In genomic region chr1:18879791-18880309, GRCh38 we compare ENCODE assay signal across 38 cellular contexts. TPM values are rescaled to one million over a fixed set of nuclear protein-coding genes. Genes with fewer than 3 reads are reported as not detected.
DNase-seq lines count a peak whose midpoint lies in the region; ATAC-seq, FAIRE-seq and TF ChIP-seq lines count a peak whose summit lies in the region.
"Had no signal": no experiment of that assay in that cellular context is flagged by ENCODE, and none has a peak within 500 bp of the region (broad histone marks: within the 10 kb centered on the region; RNA-seq: fewer than 3 reads in every experiment).

No MANE protein-coding gene starts in this region.

- intact Hi-C loops in kidney (cut with DNase I), result loop anchor here (10.0 kb wide), 1 partner anchor 275 kb away; no protein-coding TSS in a partner anchor

- H3K27ac ChIP-seq in kidney (ENCODE audit: low read depth in 2 of 2, low read length in 2 of 2), result no peak overlapping the region
- H3K27ac ChIP-seq: HL-60, neutrophil, spleen, stomach, vagina had no signal

- no peaks in the 10 kb centered on the region for H3K9me3 ChIP-seq in kidney (ENCODE audit: control insufficient read depth in 1 of 2, low read length in 2 of 2)
- H3K9me3 ChIP-seq: neutrophil, spleen, stomach, vagina had no signal

- TF ChIP-seq RAD21 in Ishikawa (IDR thresholded peaks at IDR 0.05; ENCODE audit: low read depth), result no peak

- no peak for FAIRE-seq in kidney (lab: Jason Lieb, UNC)
- FAIRE-seq: GM12891, H1, islet of Langerhans had no signal

- TF ChIP-seq CTCF in kidney (IDR thresholded peaks at IDR 0.05; ENCODE audit: borderline replicate concordance, extremely low read depth, insufficient read depth), result no peak

- H3K27ac Mint-ChIP-seq in stimulated activated memory B cell treated with anti-CD40 and anti-IgM and Interleukin-4, amounts not matched to agents 10 μg/mL and 1 μg/mL and 100 μg/mL, for 72 hours, result no peak overlapping the region
- H3K27ac Mint-ChIP-seq: activated CD4-positive, alpha-beta memory T cell treated with anti-CD3 and anti-CD28 coated beads for 36 hours; endodermal cell; T-helper 2 cell treated with Interferon-gamma antibody and Interleukin-4, amounts not matched to agents 5 μg/mL and 100 μg/mL, for 36 hours had no signal

- no peak overlapping the region for H3K4me3 Mint-ChIP-seq in stimulated activated memory B cell treated with anti-CD40 and anti-IgM and Interleukin-4, amounts not matched to agents 10 μg/mL and 1 μg/mL and 100 μg/mL, for 72 hours
- H3K4me3 Mint-ChIP-seq: activated CD4-positive, alpha-beta memory T cell treated with anti-CD3 and anti-CD28 coated beads for 36 hours; central memory CD8-positive, alpha-beta T cell; endodermal cell; T-helper 2 cell treated with Interferon-gamma antibody and Interleukin-4, amounts not matched to agents 5 μg/mL and 100 μg/mL, for 36 hours had no signal

- peak; percentile 41 for DNase-seq in COLO668 (lab: John Stamatoyannopoulos, UW; ENCODE audit: unreplicated experiment)
- peak; percentile 96 for DNase-seq in NCI-H82 (lab: John Stamatoyannopoulos, UW)
- peak; percentile 73 for DNase-seq in kidney
- DNase-seq in NCI-H748 treated with DMSO at 0.1 percent for 48 hours (lab: John Stamatoyannopoulos, UW), result no peak
- DNase-seq: ACHN; activated CD4-positive, alpha-beta memory T cell treated with anti-CD3 and anti-CD28 coated beads for 36 hours; activated CD4-positive, alpha-beta T cell treated with anti-CD3 and anti-CD28 coated beads for 1 hour; activated CD8-positive, alpha-beta memory T cell treated with anti-CD3 and anti-CD28 coated beads, Interleukin-2, amount 50 U/mL, for 4 hours; activated naive CD4-positive, alpha-beta T cell treated with Interleukin-2 at 50 U/mL for 16 hours; dermis blood vessel endothelial cell; endodermal cell; glutamatergic neuron; left ventricle myocardium superior; MV-4-11; NCI-H1930; NCI-H226; NCI-H774; OCI-M1; spleen; stimulated activated CD8-positive, alpha-beta memory T cell treated with anti-CD3 and anti-CD28 coated beads, Interleukin-4, amount 100 ng/mL, for 48 hours; stomach had no signal

- peaks cover 31 to 48% of the 10 kb centered on the region in 2 donors for H3K36me3 ChIP-seq in kidney (ENCODE audit: control insufficient read depth in 1 of 2, insufficient read depth in 2 of 2, low read length in 2 of 2)

- H3K9me3 Mint-ChIP-seq in stimulated activated memory B cell treated with anti-CD40 and anti-IgM and Interleukin-4, amounts not matched to agents 10 μg/mL and 1 μg/mL and 100 μg/mL, for 72 hours, result no peaks in the 10 kb centered on the region
- H3K9me3 Mint-ChIP-seq: activated CD4-positive, alpha-beta memory T cell treated with anti-CD3 and anti-CD28 coated beads for 36 hours; central memory CD8-positive, alpha-beta T cell; endodermal cell; T-helper 2 cell treated with Interferon-gamma antibody and Interleukin-4, amounts not matched to agents 5 μg/mL and 100 μg/mL, for 36 hours had no signal

- TF ChIP-seq EP300 in Ishikawa (IDR thresholded peaks at IDR 0.05; ENCODE audit: borderline replicate concordance), result peak; percentile 17; the same call in 1 of the 2 replicates

- H3K4me1 Mint-ChIP-seq in stimulated activated memory B cell treated with anti-CD40 and anti-IgM and Interleukin-4, amounts not matched to agents 10 μg/mL and 1 μg/mL and 100 μg/mL, for 72 hours, result peaks cover 5% of the 10 kb centered on the region
- H3K4me1 Mint-ChIP-seq: central memory CD8-positive, alpha-beta T cell; endodermal cell had no signal

- no peak overlapping the region for H3K9ac ChIP-seq in kidney (ENCODE audit: low read length in 2 of 2)

- no peaks in the 10 kb centered on the region for H3K27me3 Mint-ChIP-seq in stimulated activated memory B cell treated with anti-CD40 and anti-IgM and Interleukin-4, amounts not matched to agents 10 μg/mL and 1 μg/mL and 100 μg/mL, for 72 hours
- H3K27me3 Mint-ChIP-seq: activated CD4-positive, alpha-beta memory T cell treated with anti-CD3 and anti-CD28 coated beads for 36 hours; central memory CD8-positive, alpha-beta T cell had no signal

- peaks cover 17 to 36% of the 10 kb centered on the region in 2 donors for H3K4me1 ChIP-seq in kidney (ENCODE audit: control insufficient read depth in 1 of 2, insufficient read depth in 1 of 2, low read depth in 1 of 2, low read length in 2 of 2)

- no peak overlapping the region for H3K4me3 ChIP-seq in kidney (ENCODE audit: low read length in 2 of 2)
- H3K4me3 ChIP-seq: spleen, stomach, vagina had no signal

- no peak for ATAC-seq in HG03045 (IDR thresholded peaks at IDR 0.05; ENCODE audit: unreplicated experiment)
- no peak for ATAC-seq in GM21529 (IDR thresholded peaks at IDR 0.05; ENCODE audit: unreplicated experiment)
- no peak for ATAC-seq in stimulated activated memory B cell treated with anti-CD40 and anti-IgM and Interleukin-4, amounts not matched to agents 10 μg/mL and 1 μg/mL and 100 μg/mL, for 72 hours
- ATAC-seq: esophagus mucosa, left ventricle myocardium superior, right cardiac atrium had no signal

- peaks cover 14% of the 10 kb centered on the region for H3K36me3 Mint-ChIP-seq in stimulated activated memory B cell treated with anti-CD40 and anti-IgM and Interleukin-4, amounts not matched to agents 10 μg/mL and 1 μg/mL and 100 μg/mL, for 72 hours
- H3K36me3 Mint-ChIP-seq: activated CD4-positive, alpha-beta memory T cell treated with anti-CD3 and anti-CD28 coated beads for 36 hours had no signal

TF ChIP-seq in Ishikawa, 13 proteins besides CTCF, POLR2A, EP300 and RAD21:
- TF ChIP-seq CEBPB (IDR thresholded peaks at IDR 0.05) (0 out of 2 replicates have a peak, but pooled peaks have one; percentile 20), TEAD4 (IDR thresholded peaks at IDR 0.05) (peak; percentile 17; the same call in 1 of the 2 replicates), YY1 (IDR thresholded peaks at IDR 0.05; ENCODE audit: low read depth) (no peak), ZBTB7A (IDR thresholded peaks at IDR 0.05; ENCODE audit: low read depth) (peak; percentile 49; the same call in 1 of the 2 replicates), USF1 (IDR thresholded peaks at IDR 0.05) (no peak), TCF12 (IDR thresholded peaks at IDR 0.05; ENCODE audit: low read depth) (peak; percentile 82), EGR1 (IDR thresholded peaks at IDR 0.05) (no peak), TAF1 (IDR thresholded peaks at IDR 0.05; ENCODE audit: low read depth) (no peak), FOXM1 (IDR thresholded peaks at IDR 0.05; ENCODE audit: borderline replicate concordance, low read depth) (no peak), CREB1 (IDR thresholded peaks at IDR 0.05; ENCODE audit: low read depth) (no peak), NFIC (IDR thresholded peaks at IDR 0.05) (peak; percentile 81)
- TF ChIP-seq, protein P1, sequence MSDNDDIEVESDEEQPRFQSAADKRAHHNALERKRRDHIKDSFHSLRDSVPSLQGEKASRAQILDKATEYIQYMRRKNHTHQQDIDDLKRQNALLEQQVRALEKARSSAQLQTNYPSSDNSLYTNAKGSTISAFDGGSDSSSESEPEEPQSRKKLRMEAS (IDR thresholded peaks at IDR 0.05), result 0 out of 2 replicates have a peak, but pooled peaks have one; percentile 13
- TF ChIP-seq, protein P2, sequence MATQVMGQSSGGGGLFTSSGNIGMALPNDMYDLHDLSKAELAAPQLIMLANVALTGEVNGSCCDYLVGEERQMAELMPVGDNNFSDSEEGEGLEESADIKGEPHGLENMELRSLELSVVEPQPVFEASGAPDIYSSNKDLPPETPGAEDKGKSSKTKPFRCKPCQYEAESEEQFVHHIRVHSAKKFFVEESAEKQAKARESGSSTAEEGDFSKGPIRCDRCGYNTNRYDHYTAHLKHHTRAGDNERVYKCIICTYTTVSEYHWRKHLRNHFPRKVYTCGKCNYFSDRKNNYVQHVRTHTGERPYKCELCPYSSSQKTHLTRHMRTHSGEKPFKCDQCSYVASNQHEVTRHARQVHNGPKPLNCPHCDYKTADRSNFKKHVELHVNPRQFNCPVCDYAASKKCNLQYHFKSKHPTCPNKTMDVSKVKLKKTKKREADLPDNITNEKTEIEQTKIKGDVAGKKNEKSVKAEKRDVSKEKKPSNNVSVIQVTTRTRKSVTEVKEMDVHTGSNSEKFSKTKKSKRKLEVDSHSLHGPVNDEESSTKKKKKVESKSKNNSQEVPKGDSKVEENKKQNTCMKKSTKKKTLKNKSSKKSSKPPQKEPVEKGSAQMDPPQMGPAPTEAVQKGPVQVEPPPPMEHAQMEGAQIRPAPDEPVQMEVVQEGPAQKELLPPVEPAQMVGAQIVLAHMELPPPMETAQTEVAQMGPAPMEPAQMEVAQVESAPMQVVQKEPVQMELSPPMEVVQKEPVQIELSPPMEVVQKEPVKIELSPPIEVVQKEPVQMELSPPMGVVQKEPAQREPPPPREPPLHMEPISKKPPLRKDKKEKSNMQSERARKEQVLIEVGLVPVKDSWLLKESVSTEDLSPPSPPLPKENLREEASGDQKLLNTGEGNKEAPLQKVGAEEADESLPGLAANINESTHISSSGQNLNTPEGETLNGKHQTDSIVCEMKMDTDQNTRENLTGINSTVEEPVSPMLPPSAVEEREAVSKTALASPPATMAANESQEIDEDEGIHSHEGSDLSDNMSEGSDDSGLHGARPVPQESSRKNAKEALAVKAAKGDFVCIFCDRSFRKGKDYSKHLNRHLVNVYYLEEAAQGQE (IDR thresholded peaks at IDR 0.05; ENCODE audit: low read depth), result no peak

RNA-seq across cellular contexts. Expression of gene TAS1R2, which starts 20.4 kb away (rescaled TPM):
- total RNA-seq in kidney, result not detected
- polyA plus RNA-seq in kidney (ENCODE audit: insufficient read depth, low read depth, low replicate concordance), result not detected
- total RNA-seq: activated CD4-positive, alpha-beta memory T cell treated with anti-CD3 and anti-CD28 coated beads for 36 hours; dermis blood vessel endothelial cell; endodermal cell; esophagus mucosa; fibroblast of villous mesenchyme; H1; left ventricle myocardium superior; mesenteric fat pad; right cardiac atrium; spleen had no signal
- polyA plus RNA-seq: BJ, H1, right cardiac atrium, spleen, stomach had no signal

RNA-seq across cellular contexts. Expression of gene ALDH4A1, which starts 22.5 kb away (rescaled TPM):
- 49.3 TPM for total RNA-seq in kidney
- polyA plus RNA-seq in kidney (ENCODE audit: insufficient read depth, low read depth, low replicate concordance), result 352 TPM
